In genomic region chrX:39470588-39471155, GRCh38 we compare ENCODE assay signal across 15 cellular contexts.
A peak's percentile ranks its signal among the peaks of the same experiment; 100 is the strongest.
DNase-seq lines count a peak whose midpoint lies in the region; ATAC-seq and TF ChIP-seq lines count a peak whose summit lies in the region.
"Had no signal": no experiment of that assay in that cellular context is flagged by ENCODE, and none has a peak within 500 bp of the region (broad histone marks: within the 10 kb centered on the region; RNA-seq: fewer than 3 reads in every experiment).

No MANE protein-coding gene starts in this region.

- no peak overlapping the region for H3K27ac Mint-ChIP-seq in CD4-positive, alpha-beta T cell
- H3K27ac Mint-ChIP-seq: activated T-helper 2 cell treated with anti-CD3 and anti-CD28 coated beads, Interferon-gamma antibody, Interleukin-2, Interleukin-4, amounts not matched to agents 10 μg/mL and 5 μg/mL and 100 μg/mL, durations not matched to agents 14 hours and 24 hours and 36 hours; CD4-positive, CD25-positive, alpha-beta regulatory T cell; H9; T-helper 1 cell treated with Interleukin-12 subunit alpha and Interleukin-12 subunit beta and Interleukin-4 antibody, amounts not matched to agents 30 μg/mL and 1 μg/mL, for 36 hours had no signal

- no peaks in the 10 kb centered on the region for H3K79me2 ChIP-seq in Karpas-422 (ENCODE audit: low read length)

- CTCF ChIA-PET in CD4-positive, alpha-beta T cell (lab: Charles Lee) = no interaction called here

- no peak overlapping the region for H3K4me3 Mint-ChIP-seq in CD4-positive, alpha-beta T cell
- H3K4me3 Mint-ChIP-seq: CD4-positive, CD25-positive, alpha-beta regulatory T cell; H9; naive B cell; T-helper 1 cell treated with Interleukin-12 subunit alpha and Interleukin-12 subunit beta and Interleukin-4 antibody, amounts not matched to agents 30 μg/mL and 1 μg/mL, for 36 hours had no signal

- H3K27ac ChIP-seq in stomach (peak overlapping the region in 3 of 5 donors; percentile 26 to 56 (median 43)), Karpas-422 (ENCODE audit: low read length) (no peak overlapping the region)
- H3K27ac ChIP-seq in CD4-positive, alpha-beta T cell (ENCODE audit: low read depth, low read length) = no peak overlapping the region
- H3K27ac ChIP-seq: right lobe of liver had no signal

- no peaks in the 10 kb centered on the region for H3K9me3 Mint-ChIP-seq in CD4-positive, alpha-beta T cell
- H3K9me3 Mint-ChIP-seq: activated T-helper 2 cell treated with anti-CD3 and anti-CD28 coated beads, Interferon-gamma antibody, Interleukin-2, Interleukin-4, amounts not matched to agents 10 μg/mL and 5 μg/mL and 100 μg/mL, durations not matched to agents 14 hours and 24 hours and 36 hours; CD4-positive, CD25-positive, alpha-beta regulatory T cell; T-helper 1 cell treated with Interleukin-12 subunit alpha and Interleukin-12 subunit beta and Interleukin-4 antibody, amounts not matched to agents 30 μg/mL and 1 μg/mL, for 36 hours had no signal

- TF ChIP-seq CTCF in cardiac fibroblast (IDR thresholded peaks at IDR 0.05; ENCODE audit: low read depth, low read length) = no peak
- no peak for TF ChIP-seq CTCF in stomach (IDR thresholded peaks at IDR 0.05)
- TF ChIP-seq CTCF in CD4-positive, alpha-beta T cell (IDR thresholded peaks at IDR 0.05) = no peak

- no peak for ATAC-seq in left colon
- ATAC-seq in CD4-positive, alpha-beta T cell (ENCODE audit: poor library complexity) = no peak

- no peaks in the 10 kb centered on the region for H4K20me1 ChIP-seq in Karpas-422 (ENCODE audit: insufficient read depth, low read depth, low read length)

- TF ChIP-seq POLR2A in stomach (IDR thresholded peaks at IDR 0.05) = no peak

- no peaks in the 10 kb centered on the region for H3K9me2 ChIP-seq in Karpas-422 (replicated peaks; ENCODE audit: insufficient read depth, low read length)

- no peaks in the 10 kb centered on the region for H3K36me3 Mint-ChIP-seq in CD4-positive, alpha-beta T cell (ENCODE audit: low read depth)
- H3K36me3 Mint-ChIP-seq: CD4-positive, CD25-positive, alpha-beta regulatory T cell; naive B cell had no signal

- 51 to 75% (median 72%) methylated on average over 7 of the region's 7 CpGs for WGBS in stomach, 5 donors

- POLR2A ChIA-PET in CD4-positive, alpha-beta T cell (lab: Charles Lee) = no interaction called here

- H3K27me3 ChIP-seq in stomach (no peaks in the 10 kb centered on the region), Karpas-422 (ENCODE audit: low read length) (no peaks in the 10 kb centered on the region)
- H3K27me3 ChIP-seq in CD4-positive, alpha-beta T cell (ENCODE audit: control insufficient read depth, insufficient read depth, low read length) = no peaks in the 10 kb centered on the region
- H3K27me3 ChIP-seq: right lobe of liver had no signal

- intact Hi-C loops in left colon (cut with DNase I, micrococcal nuclease) = no loop called here
- intact Hi-C loops in stomach (cut with DNase I; ENCODE audit: low total_unique reads) = no loop called here
- intact Hi-C loops in CD4-positive, alpha-beta T cell (cut with DNase I, micrococcal nuclease) = no loop called here

- no peaks in the 10 kb centered on the region for H3K27me3 Mint-ChIP-seq in CD4-positive, alpha-beta T cell
- H3K27me3 Mint-ChIP-seq: CD4-positive, CD25-positive, alpha-beta regulatory T cell had no signal

- no peak overlapping the region for H3K4me3 ChIP-seq in cardiac fibroblast (replicated peaks in 1 of 2; ENCODE audit: low read depth in 2 of 2, low read length in 2 of 2)
- H3K4me3 ChIP-seq in stomach = no peak overlapping the region
- no peak overlapping the region for H3K4me3 ChIP-seq in Karpas-422 (ENCODE audit: low read length)
- H3K4me3 ChIP-seq: right lobe of liver had no signal

- peaks cover 0 to 7% (median 2%) of the 10 kb centered on the region in 4 donors for H3K9me3 ChIP-seq in stomach
- no peaks in the 10 kb centered on the region for H3K9me3 ChIP-seq in CD4-positive, alpha-beta T cell (ENCODE audit: control insufficient read depth, low read length)
- H3K9me3 ChIP-seq in Karpas-422 (ENCODE audit: low read length) = no peaks in the 10 kb centered on the region
- H3K9me3 ChIP-seq: right lobe of liver had no signal

- no peak overlapping the region for H2AFZ ChIP-seq in Karpas-422 (ENCODE audit: low read length)

- H3K4me1 Mint-ChIP-seq in CD4-positive, alpha-beta T cell (ENCODE audit: low read depth) = no peaks in the 10 kb centered on the region
- H3K4me1 Mint-ChIP-seq: naive B cell had no signal

- no peak for TF ChIP-seq EP300 in stomach (IDR thresholded peaks at IDR 0.05)

- no peak overlapping the region for H3K9ac ChIP-seq in Karpas-422 (ENCODE audit: low read length)

- H3K4me1 ChIP-seq in stomach (peaks cover 0 to 5% (median 0%) of the 10 kb centered on the region in 4 donors), Karpas-422 (ENCODE audit: low read length) (no peaks in the 10 kb centered on the region)
- H3K4me1 ChIP-seq: right lobe of liver had no signal

- no peaks in the 10 kb centered on the region for H3K36me3 ChIP-seq in stomach
- H3K36me3 ChIP-seq in Karpas-422 (ENCODE audit: insufficient read depth, low read length) = no peaks in the 10 kb centered on the region
- H3K36me3 ChIP-seq: right lobe of liver had no signal

- peak; percentile 2 for DNase-seq in M059J (ENCODE audit: low read depth)
- peak; percentile 16 to 72 for DNase-seq in cardiac fibroblast (ENCODE audit: low read depth in 2 of 2)
- peak; percentile 14 to 54 for DNase-seq in left colon
- no peak for DNase-seq in stomach
- DNase-seq in CD4-positive, alpha-beta T cell = no peak
- DNase-seq in Karpas-422 = no peak
- no peak for DNase-seq in NCI-H2107 treated with DMSO at 0.1 percent for 48 hours (lab: John Stamatoyannopoulos, UW; ENCODE audit: unreplicated experiment)
- no peak for DNase-seq in COLO829 (ENCODE audit: low spot score)
- DNase-seq: activated CD4-positive, alpha-beta T cell treated with anti-CD3 and anti-CD28 coated beads, Interleukin-2, amount 50 U/mL, for 4 hours; CD4-positive, CD25-positive, alpha-beta regulatory T cell; H9; naive B cell; right lobe of liver had no signal

- no peak overlapping the region for H3K4me2 ChIP-seq in Karpas-422 (ENCODE audit: low read depth, low read length, poor library complexity, severe bottlenecking)

Comparison
In these comparisons a context has a peak if more than half of its experiments do, and no peak if none do; other contexts are left out.
1. DNase-seq: peak in M059J (single experiment), cardiac fibroblast (2 of 2) and left colon (2 of 2); none in stomach (single experiment), CD4-positive, alpha-beta T cell (0 of 10), Karpas-422 (single experiment), NCI-H2107 treated with DMSO at 0.1 percent for 48 hours (single experiment) and COLO829 (single experiment).
2. H3K27ac ChIP-seq: peak in stomach (3 of 5); none in CD4-positive, alpha-beta T cell (single experiment) and Karpas-422 (single experiment).